1 cellular context compared by ENCODE assay signal in the genomic region with DNA sequence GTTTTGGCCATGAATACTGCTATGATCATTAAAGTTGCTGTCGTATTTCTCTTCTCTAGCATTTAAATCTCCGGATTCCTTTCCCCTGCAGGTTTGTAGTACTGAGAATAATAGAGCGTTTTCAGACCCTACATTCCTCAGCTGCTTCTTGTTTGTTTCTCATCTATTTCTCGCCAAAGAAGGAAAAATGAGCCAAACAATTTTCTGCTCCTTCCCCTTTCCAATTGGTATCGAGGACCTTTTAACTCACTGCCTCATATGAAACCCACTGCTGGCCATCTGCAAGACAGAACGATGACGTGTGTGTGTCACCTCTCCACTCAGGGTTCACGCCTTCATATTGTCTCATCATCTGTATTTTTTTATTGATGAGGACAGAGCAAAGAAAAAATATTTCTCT.
TF ChIP-seq lines count a peak whose summit lies in the region.

No MANE protein-coding gene starts in this region.

TF ChIP-seq in HepG2, 621 proteins besides CTCF, POLR2A, EP300 and RAD21:
- TF ChIP-seq SIN3B (IDR thresholded peaks at IDR 0.05; ENCODE audit: low read length) (no peak), CREB1 (IDR thresholded peaks at IDR 0.05) (peak; percentile 58), CREB1 (CRISPR knock-in tag; IDR thresholded peaks at IDR 0.05) (no peak)
